ENCODE assay signal across 12 cellular contexts in genomic region chrX:38868941-38869378, GRCh38.
DNase-seq lines count a peak whose midpoint lies in the region; ATAC-seq and TF ChIP-seq lines count a peak whose summit lies in the region.
"Had no signal": no experiment of that assay in that cellular context is flagged by ENCODE, and none has a peak within 500 bp of the region (broad histone marks: within the 10 kb centered on the region; RNA-seq: fewer than 3 reads in every experiment).

No MANE protein-coding gene starts in this region.

- no peak for TF ChIP-seq CTCF in BJ (IDR thresholded peaks at IDR 0.05; ENCODE audit: insufficient read depth, low read depth, low read length)
- no peak for TF ChIP-seq CTCF in NB4 (IDR thresholded peaks at IDR 0.05; ENCODE audit: low read depth, low read length)
- TF ChIP-seq CTCF in right lobe of liver (IDR thresholded peaks at IDR 0.05) = no peak

- H3K27me3 ChIP-seq in BJ (ENCODE audit: control insufficient read depth, insufficient read depth, low read length) (no peaks in the 10 kb centered on the region), right lobe of liver (no peaks in the 10 kb centered on the region)

- peak in 3 of 4 donors; percentile 31 to 50 (median 50) for ATAC-seq in right lobe of liver
- no peak for ATAC-seq in GM18868 (IDR thresholded peaks at IDR 0.05; ENCODE audit: unreplicated experiment)
- no peak for ATAC-seq in HG02678 (IDR thresholded peaks at IDR 0.05; ENCODE audit: unreplicated experiment)

- peak; percentile 53 for DNase-seq in BJ (ENCODE audit: low read depth)
- DNase-seq in NB4 (ENCODE audit: low read depth) = peak; percentile 78
- DNase-seq in dermis blood vessel endothelial cell = peak; percentile 1
- no peak for DNase-seq in right lobe of liver
- no peak for DNase-seq in activated T-cell treated with anti-CD3 and anti-CD28 coated beads, Interleukin-2, amount 50 U/mL, for 48 hours
- no peak for DNase-seq in activated gamma-delta T cell (lab: John Stamatoyannopoulos, UW)
- DNase-seq: CD4-positive, alpha-beta memory T cell; NCI-H524 treated with DMSO at 0.1 percent for 48 hours had no signal

- no peak overlapping the region for H3K4me3 ChIP-seq in BJ (ENCODE audit: low read depth, low read length)
- no peak overlapping the region for H3K4me3 ChIP-seq in NB4 (ENCODE audit: low read depth, low read length)
- no peak overlapping the region for H3K4me3 ChIP-seq in right lobe of liver
- H3K4me3 ChIP-seq: HAP-1 had no signal

- H3K36me3 ChIP-seq in BJ (ENCODE audit: control insufficient read depth, insufficient read depth, low read length) (no peaks in the 10 kb centered on the region), right lobe of liver (no peaks in the 10 kb centered on the region)
- H3K36me3 ChIP-seq: HAP-1 had no signal

- H3K9me3 ChIP-seq in right lobe of liver = no peaks in the 10 kb centered on the region
- H3K9me3 ChIP-seq: HAP-1 had no signal

- H3K4me1 ChIP-seq in right lobe of liver = no peaks in the 10 kb centered on the region

- CTCF ChIA-PET in BJ (lab: Yijun Ruan, JAX) = no interaction called here

- POLR2A ChIA-PET in BJ (lab: Charles Lee) = no interaction called here

- intact Hi-C loops in right lobe of liver (cut with DNase I) = no loop called here

- WGBS in right lobe of liver (ENCODE audit: insufficient coverage, low coverage, low lambda C conversion rate, missing lambda C conversion rate) = 55% methylated on average over 2 of the region's 2 CpGs

- TF ChIP-seq POLR2A in NB4 (IDR thresholded peaks at IDR 0.05; ENCODE audit: extremely low read depth, insufficient read length) (no peak), right lobe of liver (IDR thresholded peaks at IDR 0.05) (no peak)

- no peak overlapping the region for H3K27ac ChIP-seq in right lobe of liver
- H3K27ac ChIP-seq: VCaP had no signal

Comparison
In these comparisons a context has a peak if more than half of its experiments do, and no peak if none do; other contexts are left out.
1. DNase-seq: peak in BJ (single experiment), NB4 (single experiment) and dermis blood vessel endothelial cell (single experiment); none in right lobe of liver (0 of 3), activated T-cell treated with anti-CD3 and anti-CD28 coated beads, Interleukin-2, amount 50 U/mL, for 48 hours (0 of 2) and activated gamma-delta T cell (single experiment).
2. ATAC-seq: peak in right lobe of liver (3 of 4); none in GM18868 (single experiment) and HG02678 (single experiment).